In genomic region chr19:9785367-9786331, GRCh38 we compare ENCODE assay signal across 8 cellular contexts. TPM values are rescaled to one million over a fixed set of nuclear protein-coding genes. Genes with fewer than 3 reads are reported as not detected.
DNase-seq lines count a peak whose midpoint lies in the region; ATAC-seq and TF ChIP-seq lines count a peak whose summit lies in the region.

No MANE protein-coding gene starts in this region.

- no peak overlapping the region; the same call in 1 of the 2 replicates for H2AK5ac ChIP-seq in IMR-90 (ENCODE audit: low read depth, low read length)

- H4K91ac ChIP-seq in IMR-90 (ENCODE audit: insufficient read depth, low read depth, low read length): peak overlapping the region; percentile 42; the same call in 1 of the 2 replicates

- peak; percentile 64; the same call in 1 of the 2 replicates for TF ChIP-seq POLR2A in IMR-90 (IDR thresholded peaks at IDR 0.05; ENCODE audit: low read depth, low read length)
- peak; percentile 70 for TF ChIP-seq POLR2A in esophagus muscularis mucosa (IDR thresholded peaks at IDR 0.05; ENCODE audit: low read depth)

- no peaks in the 10 kb centered on the region for H3K36me3 Mint-ChIP-seq in activated T-cell treated with anti-CD3 and anti-CD28 coated beads, Interleukin-2, amount 50 U/mL, for 72 hours (ENCODE audit: insufficient read depth in 2 of 2)

- peak overlapping the region; percentile 83 to 95 for H3K4me3 Mint-ChIP-seq in activated T-cell treated with anti-CD3 and anti-CD28 coated beads, Interleukin-2, amount 50 U/mL, for 72 hours

- H3K9me2 ChIP-seq in PC-3 (replicated peaks; ENCODE audit: low read length): no peaks in the 10 kb centered on the region

- ATAC-seq in GM21423 (IDR thresholded peaks at IDR 0.05; ENCODE audit: unreplicated experiment) (peak; percentile 74), IMR-90 (ENCODE audit: low read depth) (peak; percentile 88), PC-3 (peak; percentile 76)
- ATAC-seq in activated T-cell treated with anti-CD3 and anti-CD28 coated beads, Interleukin-2, amount 50 U/mL, for 72 hours (replicated peaks in 1 of 2): peak; percentile 82 to 86

- peak overlapping the region; percentile 82 for H2BK5ac ChIP-seq in IMR-90 (ENCODE audit: low read depth, low read length, poor library complexity, severe bottlenecking)

- peak; percentile 99 for DNase-seq in COR-L47 (lab: John Stamatoyannopoulos, UW)
- DNase-seq in IMR-90: peak; percentile 92
- DNase-seq in PC-3: peak; percentile 97
- peak; percentile 98 to 100 for DNase-seq in activated T-cell treated with anti-CD3 and anti-CD28 coated beads, Interleukin-2, amount 50 U/mL, for 72 hours
- peak; percentile 99 for DNase-seq in esophagus muscularis mucosa (ENCODE audit: extremely low spot score)
- DNase-seq in stimulated activated CD8-positive, alpha-beta memory T cell treated with anti-CD3 and anti-CD28 coated beads, Interleukin-7, amount 100 ng/mL, for 24 hours (ENCODE audit: low read depth): peak; percentile 95

- in situ Hi-C loops in IMR-90 (cut with MboI; ENCODE audit: low sequenced_read_pairs): no loop called here

- H3K27me3 Mint-ChIP-seq in activated T-cell treated with anti-CD3 and anti-CD28 coated beads, Interleukin-2, amount 50 U/mL, for 72 hours (ENCODE audit: low read depth): no peaks in the 10 kb centered on the region

- peak overlapping the region; percentile 98 for H2AK9ac ChIP-seq in IMR-90 (replicated peaks; ENCODE audit: low read depth, low read length, poor library complexity)

- H4K5ac ChIP-seq in IMR-90 (ENCODE audit: low read depth, low read length): peak overlapping the region; percentile 79

- peak overlapping the region; percentile 87 for H3K4ac ChIP-seq in IMR-90 (ENCODE audit: low read depth, low read length)

- H3K9me3 Mint-ChIP-seq in activated T-cell treated with anti-CD3 and anti-CD28 coated beads, Interleukin-2, amount 50 U/mL, for 72 hours: no peaks in the 10 kb centered on the region

- peak overlapping the region; percentile 73; the same call in 1 of the 2 replicates for H2BK120ac ChIP-seq in IMR-90 (ENCODE audit: low read depth, low read length)

- TF ChIP-seq EP300 in esophagus muscularis mucosa (IDR thresholded peaks at IDR 0.05): no peak

- H3K4me2 ChIP-seq in IMR-90 (ENCODE audit: low read depth, low read length) (peak overlapping the region; percentile 87), PC-3 (ENCODE audit: low read length) (peak overlapping the region; percentile 92)

- H3K23ac ChIP-seq in IMR-90 (ENCODE audit: low read depth, low read length): 0 out of 2 replicates have a peak overlapping the region, but pooled peaks have one; percentile 31

- no peaks in the 10 kb centered on the region for H3F3A ChIP-seq in PC-3 (ENCODE audit: low read length, unreplicated experiment)

- H3K27me3 ChIP-seq in IMR-90 (ENCODE audit: control insufficient read depth, insufficient read depth, low read length): no peaks in the 10 kb centered on the region
- no peaks in the 10 kb centered on the region for H3K27me3 ChIP-seq in PC-3 (ENCODE audit: low read length)
- H3K27me3 ChIP-seq in esophagus muscularis mucosa: no peaks in the 10 kb centered on the region
- no peaks in the 10 kb centered on the region for H3K27me3 ChIP-seq in muscle layer of duodenum (ENCODE audit: low read depth, low read length)

- H3K4me3 ChIP-seq in IMR-90 (ENCODE audit: insufficient read depth, low read depth, low read length): peak overlapping the region; percentile 92
- peak overlapping the region; percentile 73 for H3K4me3 ChIP-seq in PC-3 (ENCODE audit: low read length)
- peak overlapping the region; percentile 66 to 88 (median 79) for H3K4me3 ChIP-seq in esophagus muscularis mucosa
- peak overlapping the region; percentile 64 to 86 for H3K4me3 ChIP-seq in muscle layer of duodenum (ENCODE audit: low read depth in 1 of 2, low read length in 2 of 2)

- H3K9me1 ChIP-seq in IMR-90 (ENCODE audit: insufficient read depth, low read length): no peaks in the 10 kb centered on the region

- 0% methylated on average over 19 of the region's 74 CpGs; no CpG with 5 or more reads in 1 of the 2 experiments for WGBS in IMR-90 (ENCODE audit: extremely low coverage in 2 of 2, insufficient read length in 1 of 2), 2 experiments
- WGBS in esophagus muscularis mucosa: 2% methylated on average over 52 of the region's 74 CpGs

- H3K14ac ChIP-seq in IMR-90 (replicated peaks; ENCODE audit: low read depth, low read length): peak overlapping the region; percentile 96; the same call in 1 of the 2 replicates

- dilution Hi-C loops in IMR-90 (cut with HindIII; ENCODE audit: low sequenced_read_pairs, unreplicated experiment): no loop called here

- peak overlapping the region; percentile 38 for H3K56ac ChIP-seq in IMR-90 (ENCODE audit: extremely low read depth, insufficient read depth, low read length)

- peak overlapping the region; percentile 70; the same call in 1 of the 2 replicates for H3K18ac ChIP-seq in IMR-90 (ENCODE audit: low read depth, low read length)

- no peak for TF ChIP-seq CTCF in IMR-90 (conservative IDR thresholded peaks at IDR 0.05; ENCODE audit: low read depth, low read length)
- no peak for TF ChIP-seq CTCF in PC-3 (conservative IDR thresholded peaks at IDR 0.05; ENCODE audit: low read depth, low read length)
- TF ChIP-seq CTCF in esophagus muscularis mucosa (IDR thresholded peaks at IDR 0.05): no peak

- no TSS peak for BruUV-seq in IMR-90 (replicated peaks; lab: Mats Ljungman, UMichigan)
- BruUV-seq in PC-3 (replicated peaks; lab: Mats Ljungman, UMichigan): TSS peak; percentile 96

- H3K79me2 ChIP-seq in PC-3 (ENCODE audit: low read length): 0 out of 2 replicates have a peak, but pooled peaks cover 3% of the 10 kb centered on the region

- intact Hi-C loops in IMR-90 (cut with micrococcal nuclease) (loop anchor here (1.0 kb wide), 2 partner anchors 17 to 164 kb away; partner anchors contain the start of genes ZNF561 and ZNF846), PC-3 (cut with micrococcal nuclease) (loop anchor here (1.0 to 2.0 kb wide), 3 partner anchors 17 to 111 kb away; partner anchors contain the start of genes FBXL12, ZNF562 and ZNF846), esophagus muscularis mucosa (cut with DNase I) (no loop called here)

- H3K27ac ChIP-seq in IMR-90 (ENCODE audit: insufficient read depth, low read length): peak overlapping the region; percentile 95
- peak overlapping the region; percentile 75 for H3K27ac ChIP-seq in PC-3 (ENCODE audit: low read length)
- H3K27ac ChIP-seq in esophagus muscularis mucosa (replicated peaks in 1 of 4): peak overlapping the region; percentile 96 to 99 (median 98)
- peak overlapping the region; percentile 88 for H3K27ac ChIP-seq in muscle layer of duodenum (ENCODE audit: low read length)

- H4K20me1 ChIP-seq in IMR-90 (ENCODE audit: insufficient read depth, low read length) (no peaks in the 10 kb centered on the region), PC-3 (ENCODE audit: low read length) (no peaks in the 10 kb centered on the region)

- peaks cover 12 to 25% of the 10 kb centered on the region in 2 experiments for H3K79me1 ChIP-seq in IMR-90 (ENCODE audit: low read depth in 1 of 2, low read length in 2 of 2)

- H3K36me3 ChIP-seq in IMR-90 (ENCODE audit: control insufficient read depth, insufficient read depth, low read length): no peaks in the 10 kb centered on the region
- H3K36me3 ChIP-seq in PC-3 (ENCODE audit: low read depth, low read length): no peaks in the 10 kb centered on the region
- no peaks in the 10 kb centered on the region for H3K36me3 ChIP-seq in esophagus muscularis mucosa
- no peaks in the 10 kb centered on the region for H3K36me3 ChIP-seq in muscle layer of duodenum (ENCODE audit: control insufficient read depth in 1 of 2, insufficient read depth in 2 of 2, low read length in 2 of 2)

- peak overlapping the region; percentile 71; the same call in 1 of the 3 replicates for H2BK15ac ChIP-seq in IMR-90 (ENCODE audit: low read depth, low read length)

- peak overlapping the region; percentile 99 for H2AFZ ChIP-seq in IMR-90 (replicated peaks; ENCODE audit: low read length, poor library complexity)
- H2AFZ ChIP-seq in PC-3 (ENCODE audit: low read length): peak overlapping the region; percentile 86

- peak overlapping the region; percentile 84 to 93; a peak in 3 of 4 replicates for H4K8ac ChIP-seq in IMR-90 (ENCODE audit: low read depth in 2 of 2, low read length in 2 of 2)

- H3K4me1 ChIP-seq in IMR-90 (ENCODE audit: control insufficient read depth, insufficient read depth, low read length) (peaks cover 8% of the 10 kb centered on the region), PC-3 (ENCODE audit: insufficient read depth, low read length) (peaks cover 23% of the 10 kb centered on the region), esophagus muscularis mucosa (peaks cover 6 to 26% (median 25%) of the 10 kb centered on the region in 4 donors), muscle layer of duodenum (ENCODE audit: control insufficient read depth in 1 of 2, insufficient read depth in 2 of 2, low read length in 2 of 2) (no peaks in the 10 kb centered on the region)

- POLR2A ChIA-PET in IMR-90 (lab: Charles Lee; ENCODE audit: unreplicated experiment) (no interaction called here), PC-3 (lab: Charles Lee; ENCODE audit: unreplicated experiment) (no interaction called here)

- no peaks in the 10 kb centered on the region for H3K9me3 ChIP-seq in IMR-90 (ENCODE audit: control insufficient read depth, insufficient read depth, low read length)
- H3K9me3 ChIP-seq in PC-3 (ENCODE audit: low read length): no peaks in the 10 kb centered on the region
- no peaks in the 10 kb centered on the region for H3K9me3 ChIP-seq in esophagus muscularis mucosa
- no peaks in the 10 kb centered on the region for H3K9me3 ChIP-seq in muscle layer of duodenum (ENCODE audit: control insufficient read depth in 1 of 2, low read length in 2 of 2)

- H3K27ac Mint-ChIP-seq in activated T-cell treated with anti-CD3 and anti-CD28 coated beads, Interleukin-2, amount 50 U/mL, for 72 hours: peak overlapping the region; percentile 73

- CTCF ChIA-PET in IMR-90 (lab: Yijun Ruan, JAX) (no interaction called here), PC-3 (lab: Charles Lee) (no interaction called here)

- peak overlapping the region; percentile 81 for H3K9ac ChIP-seq in IMR-90 (ENCODE audit: low read depth, low read length)
- H3K9ac ChIP-seq in PC-3 (ENCODE audit: low read length): peak overlapping the region; percentile 72

- peaks cover 32% of the 10 kb centered on the region for H3K4me1 Mint-ChIP-seq in activated T-cell treated with anti-CD3 and anti-CD28 coated beads, Interleukin-2, amount 50 U/mL, for 72 hours (ENCODE audit: low read depth)

- TF ChIP-seq RAD21 in IMR-90 (IDR thresholded peaks at IDR 0.05; ENCODE audit: low read length): no peak

- 0 out of 2 replicates have a peak overlapping the region, but pooled peaks have one; percentile 29 for H2BK20ac ChIP-seq in IMR-90 (ENCODE audit: low read depth, low read length)

RNA-seq across cellular contexts. Expression of gene ZNF846, which starts 17.1 kb away (rescaled TPM):
- total RNA-seq in IMR-90 (2012; rRNA removed) (5.3 and 6.5 TPM in 2 replicates), PC-3 (2014; rRNA removed) (10.9 and 15.7 TPM in 2 replicates), esophagus muscularis mucosa (10 to 100 TPM; 19.7 to 43.2 (median 22.8) TPM)
- polyA plus RNA-seq in IMR-90 (2012; rRNA removed): 4.6 and 5.7 TPM in 2 replicates
- 1.8 and 3.1 TPM in 2 replicates for polyA plus RNA-seq in IMR-90 (2012; cell fraction: cytosol; rRNA removed)
- polyA plus RNA-seq in IMR-90 (2012; cell fraction: nucleus; rRNA removed; ENCODE audit: low replicate concordance): 2.5 and 17.6 TPM in 2 replicates
- 10 to 100 TPM in 1 of 2 donors, 1 to 10 TPM in 1; 7.7 to 10.5 TPM for total RNA-seq in activated T-cell treated with anti-CD3 and anti-CD28 coated beads, Interleukin-2, amount 50 U/mL, for 72 hours

RNA-seq across cellular contexts. Expression of gene FBXL12, which starts 33.2 kb away (rescaled TPM):
- total RNA-seq in IMR-90 (2012; rRNA removed): 8.1 and 8.9 TPM in 2 replicates
- polyA plus RNA-seq in IMR-90 (2012; rRNA removed): 42.6 and 47.6 TPM in 2 replicates
- polyA plus RNA-seq in IMR-90 (2012; cell fraction: cytosol; rRNA removed): 34.3 and 50.6 TPM in 2 replicates
- 70.0 and 176 TPM in 2 replicates for polyA plus RNA-seq in IMR-90 (2012; cell fraction: nucleus; rRNA removed; ENCODE audit: low replicate concordance)
- 31.4 and 37.6 TPM in 2 replicates for total RNA-seq in PC-3 (2014; rRNA removed)
- total RNA-seq in activated T-cell treated with anti-CD3 and anti-CD28 coated beads, Interleukin-2, amount 50 U/mL, for 72 hours: 10 to 100 TPM; 34.1 to 36.9 TPM
- total RNA-seq in esophagus muscularis mucosa: 10 to 100 TPM; 15.8 to 32.7 (median 29.2) TPM

RNA-seq across cellular contexts. Expression of gene UBL5, which starts 42.1 kb away (rescaled TPM):
- 371 and 434 TPM in 2 replicates for total RNA-seq in IMR-90 (2012; rRNA removed)
- 1,091 and 1,179 TPM in 2 replicates for polyA plus RNA-seq in IMR-90 (2012; rRNA removed)
- polyA plus RNA-seq in IMR-90 (2012; cell fraction: cytosol; rRNA removed): 1,099 and 1,903 TPM in 2 replicates
- polyA plus RNA-seq in IMR-90 (2012; cell fraction: nucleus; rRNA removed; ENCODE audit: low replicate concordance): 247 and 613 TPM in 2 replicates
- total RNA-seq in PC-3 (2014; rRNA removed): 521 and 599 TPM in 2 replicates
- 100 to 1,000 TPM; 167 to 171 TPM for total RNA-seq in activated T-cell treated with anti-CD3 and anti-CD28 coated beads, Interleukin-2, amount 50 U/mL, for 72 hours
- 100 to 1,000 TPM; 297 to 717 (median 464) TPM for total RNA-seq in esophagus muscularis mucosa

RNA-seq across cellular contexts. Expression of gene PIN1, which starts 49.5 kb away (rescaled TPM):
- total RNA-seq in IMR-90 (2012; rRNA removed) (76.0 and 77.2 TPM in 2 replicates), PC-3 (2014; rRNA removed) (314 and 349 TPM in 2 replicates), esophagus muscularis mucosa (100 to 1,000 TPM; 113 to 183 (median 145) TPM)
- polyA plus RNA-seq in IMR-90 (2012; rRNA removed): 105 and 126 TPM in 2 replicates
- polyA plus RNA-seq in IMR-90 (2012; cell fraction: cytosol; rRNA removed): 71.7 and 184 TPM in 2 replicates
- 67.3 and 125 TPM in 2 replicates for polyA plus RNA-seq in IMR-90 (2012; cell fraction: nucleus; rRNA removed; ENCODE audit: low replicate concordance)
- total RNA-seq in activated T-cell treated with anti-CD3 and anti-CD28 coated beads, Interleukin-2, amount 50 U/mL, for 72 hours: 10 to 100 TPM; 71.4 to 78.0 TPM

Comparison
In these comparisons a context has a peak if more than half of its experiments do, and no peak if none do; other contexts are left out.
1. Peak in every context shown above with its lines: DNase-seq, ATAC-seq, H3K4me3 ChIP-seq and H3K27ac ChIP-seq.